Comparison of ENCODE assay signal across 2 cellular contexts in the genomic region with DNA sequence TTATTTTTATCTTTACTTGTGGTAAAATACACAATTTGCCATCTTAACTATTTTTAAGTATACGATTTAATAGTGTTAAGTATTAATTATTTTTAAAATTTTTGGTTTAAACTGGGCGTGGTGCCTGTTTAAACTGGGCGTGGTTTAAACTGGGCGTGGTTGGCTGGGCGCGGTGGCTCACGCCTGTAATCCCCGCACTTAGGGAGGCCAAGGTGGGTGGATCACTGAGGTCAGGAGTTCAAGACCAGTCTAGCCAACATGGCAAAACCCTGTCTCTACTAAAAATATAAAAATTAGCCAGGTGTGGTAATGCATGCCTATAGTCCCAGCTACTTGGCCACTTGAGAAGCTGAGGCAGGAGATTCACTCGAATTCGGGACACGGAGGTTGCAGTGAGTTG.
TF ChIP-seq lines count a peak whose summit lies in the region.

No MANE protein-coding gene starts in this region.

TF ChIP-seq in HEK293, 187 proteins besides CTCF, POLR2A, EP300 and RAD21:
- TF ChIP-seq KLF16 (tag by site-specific recombination; IDR thresholded peaks at IDR 0.05) (no peak), KLF8 (tag by site-specific recombination; IDR thresholded peaks at IDR 0.05) (peak; percentile 70), KLF7 (tag by site-specific recombination; IDR thresholded peaks at IDR 0.05; ENCODE audit: borderline replicate concordance) (peak; percentile 73; the same call in 1 of the 2 replicates), KLF1 (tag by site-specific recombination; IDR thresholded peaks at IDR 0.05) (peak; percentile 96), ZSCAN16 (tag by site-specific recombination; IDR thresholded peaks at IDR 0.05) (no peak)
- TF ChIP-seq, protein P1, sequence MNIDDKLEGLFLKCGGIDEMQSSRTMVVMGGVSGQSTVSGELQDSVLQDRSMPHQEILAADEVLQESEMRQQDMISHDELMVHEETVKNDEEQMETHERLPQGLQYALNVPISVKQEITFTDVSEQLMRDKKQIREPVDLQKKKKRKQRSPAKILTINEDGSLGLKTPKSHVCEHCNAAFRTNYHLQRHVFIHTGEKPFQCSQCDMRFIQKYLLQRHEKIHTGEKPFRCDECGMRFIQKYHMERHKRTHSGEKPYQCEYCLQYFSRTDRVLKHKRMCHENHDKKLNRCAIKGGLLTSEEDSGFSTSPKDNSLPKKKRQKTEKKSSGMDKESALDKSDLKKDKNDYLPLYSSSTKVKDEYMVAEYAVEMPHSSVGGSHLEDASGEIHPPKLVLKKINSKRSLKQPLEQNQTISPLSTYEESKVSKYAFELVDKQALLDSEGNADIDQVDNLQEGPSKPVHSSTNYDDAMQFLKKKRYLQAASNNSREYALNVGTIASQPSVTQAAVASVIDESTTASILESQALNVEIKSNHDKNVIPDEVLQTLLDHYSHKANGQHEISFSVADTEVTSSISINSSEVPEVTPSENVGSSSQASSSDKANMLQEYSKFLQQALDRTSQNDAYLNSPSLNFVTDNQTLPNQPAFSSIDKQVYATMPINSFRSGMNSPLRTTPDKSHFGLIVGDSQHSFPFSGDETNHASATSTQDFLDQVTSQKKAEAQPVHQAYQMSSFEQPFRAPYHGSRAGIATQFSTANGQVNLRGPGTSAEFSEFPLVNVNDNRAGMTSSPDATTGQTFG (tag by site-specific recombination; IDR thresholded peaks at IDR 0.05; ENCODE audit: borderline replicate concordance), result no peak
- TF ChIP-seq, protein P2, sequence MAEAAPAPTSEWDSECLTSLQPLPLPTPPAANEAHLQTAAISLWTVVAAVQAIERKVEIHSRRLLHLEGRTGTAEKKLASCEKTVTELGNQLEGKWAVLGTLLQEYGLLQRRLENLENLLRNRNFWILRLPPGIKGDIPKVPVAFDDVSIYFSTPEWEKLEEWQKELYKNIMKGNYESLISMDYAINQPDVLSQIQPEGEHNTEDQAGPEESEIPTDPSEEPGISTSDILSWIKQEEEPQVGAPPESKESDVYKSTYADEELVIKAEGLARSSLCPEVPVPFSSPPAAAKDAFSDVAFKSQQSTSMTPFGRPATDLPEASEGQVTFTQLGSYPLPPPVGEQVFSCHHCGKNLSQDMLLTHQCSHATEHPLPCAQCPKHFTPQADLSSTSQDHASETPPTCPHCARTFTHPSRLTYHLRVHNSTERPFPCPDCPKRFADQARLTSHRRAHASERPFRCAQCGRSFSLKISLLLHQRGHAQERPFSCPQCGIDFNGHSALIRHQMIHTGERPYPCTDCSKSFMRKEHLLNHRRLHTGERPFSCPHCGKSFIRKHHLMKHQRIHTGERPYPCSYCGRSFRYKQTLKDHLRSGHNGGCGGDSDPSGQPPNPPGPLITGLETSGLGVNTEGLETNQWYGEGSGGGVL (tag by site-specific recombination; IDR thresholded peaks at IDR 0.05), result no peak
- TF ChIP-seq, protein P3, sequence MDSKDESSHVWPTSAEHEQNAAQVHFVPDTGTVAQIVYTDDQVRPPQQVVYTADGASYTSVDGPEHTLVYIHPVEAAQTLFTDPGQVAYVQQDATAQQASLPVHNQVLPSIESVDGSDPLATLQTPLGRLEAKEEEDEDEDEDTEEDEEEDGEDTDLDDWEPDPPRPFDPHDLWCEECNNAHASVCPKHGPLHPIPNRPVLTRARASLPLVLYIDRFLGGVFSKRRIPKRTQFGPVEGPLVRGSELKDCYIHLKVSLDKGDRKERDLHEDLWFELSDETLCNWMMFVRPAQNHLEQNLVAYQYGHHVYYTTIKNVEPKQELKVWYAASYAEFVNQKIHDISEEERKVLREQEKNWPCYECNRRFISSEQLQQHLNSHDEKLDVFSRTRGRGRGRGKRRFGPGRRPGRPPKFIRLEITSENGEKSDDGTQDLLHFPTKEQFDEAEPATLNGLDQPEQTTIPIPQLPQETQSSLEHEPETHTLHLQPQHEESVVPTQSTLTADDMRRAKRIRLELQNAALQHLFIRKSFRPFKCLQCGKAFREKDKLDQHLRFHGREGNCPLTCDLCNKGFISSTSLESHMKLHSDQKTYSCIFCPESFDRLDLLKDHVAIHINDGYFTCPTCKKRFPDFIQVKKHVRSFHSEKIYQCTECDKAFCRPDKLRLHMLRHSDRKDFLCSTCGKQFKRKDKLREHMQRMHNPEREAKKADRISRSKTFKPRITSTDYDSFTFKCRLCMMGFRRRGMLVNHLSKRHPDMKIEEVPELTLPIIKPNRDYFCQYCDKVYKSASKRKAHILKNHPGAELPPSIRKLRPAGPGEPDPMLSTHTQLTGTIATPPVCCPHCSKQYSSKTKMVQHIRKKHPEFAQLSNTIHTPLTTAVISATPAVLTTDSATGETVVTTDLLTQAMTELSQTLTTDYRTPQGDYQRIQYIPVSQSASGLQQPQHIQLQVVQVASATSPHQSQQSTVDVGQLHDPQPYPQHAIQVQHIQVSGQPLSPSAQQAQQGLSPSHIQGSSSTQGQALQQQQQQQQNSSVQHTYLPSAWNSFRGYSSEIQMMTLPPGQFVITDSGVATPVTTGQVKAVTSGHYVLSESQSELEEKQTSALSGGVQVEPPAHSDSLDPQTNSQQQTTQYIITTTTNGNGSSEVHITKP (tag by site-specific recombination; IDR thresholded peaks at IDR 0.05), result no peak

TF ChIP-seq in K562, 482 proteins besides CTCF, POLR2A, EP300 and RAD21:
- TF ChIP-seq CHCHD3 (CRISPR knock-in tag; IDR thresholded peaks at IDR 0.05) (no peak), FOSL1 (tag; conservative IDR thresholded peaks at IDR 0.05) (no peak), ADNP (tag; IDR thresholded peaks at IDR 0.05) (peak; percentile 59; the same call in 1 of the 2 replicates), BCL6 (CRISPR knock-in tag; IDR thresholded peaks at IDR 0.05) (no peak), PHB (CRISPR knock-in tag; IDR thresholded peaks at IDR 0.05) (no peak), PTRF (tag; IDR thresholded peaks at IDR 0.05) (no peak), ZNF41 (CRISPR knock-in tag; conservative IDR thresholded peaks at IDR 0.05) (no peak), NFE2L1 (tag; IDR thresholded peaks at IDR 0.05; ENCODE audit: borderline replicate concordance, low read depth) (no peak), ZNF384 (IDR thresholded peaks at IDR 0.05; ENCODE audit: low read depth, low read length) (no peak), EGR1 (conservative IDR thresholded peaks at IDR 0.05) (peak; percentile 29; the same call in 1 of the 2 replicates), RNF2 (IDR thresholded peaks at IDR 0.05) (no peak), BCOR (IDR thresholded peaks at IDR 0.05) (0 out of 2 replicates have a peak, but pooled peaks have one; percentile 8)
- TF ChIP-seq, protein P4, sequence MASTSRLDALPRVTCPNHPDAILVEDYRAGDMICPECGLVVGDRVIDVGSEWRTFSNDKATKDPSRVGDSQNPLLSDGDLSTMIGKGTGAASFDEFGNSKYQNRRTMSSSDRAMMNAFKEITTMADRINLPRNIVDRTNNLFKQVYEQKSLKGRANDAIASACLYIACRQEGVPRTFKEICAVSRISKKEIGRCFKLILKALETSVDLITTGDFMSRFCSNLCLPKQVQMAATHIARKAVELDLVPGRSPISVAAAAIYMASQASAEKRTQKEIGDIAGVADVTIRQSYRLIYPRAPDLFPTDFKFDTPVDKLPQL (IDR thresholded peaks at IDR 0.05; ENCODE audit: extremely low read depth, insufficient read length), result no peak
- TF ChIP-seq, protein P5, sequence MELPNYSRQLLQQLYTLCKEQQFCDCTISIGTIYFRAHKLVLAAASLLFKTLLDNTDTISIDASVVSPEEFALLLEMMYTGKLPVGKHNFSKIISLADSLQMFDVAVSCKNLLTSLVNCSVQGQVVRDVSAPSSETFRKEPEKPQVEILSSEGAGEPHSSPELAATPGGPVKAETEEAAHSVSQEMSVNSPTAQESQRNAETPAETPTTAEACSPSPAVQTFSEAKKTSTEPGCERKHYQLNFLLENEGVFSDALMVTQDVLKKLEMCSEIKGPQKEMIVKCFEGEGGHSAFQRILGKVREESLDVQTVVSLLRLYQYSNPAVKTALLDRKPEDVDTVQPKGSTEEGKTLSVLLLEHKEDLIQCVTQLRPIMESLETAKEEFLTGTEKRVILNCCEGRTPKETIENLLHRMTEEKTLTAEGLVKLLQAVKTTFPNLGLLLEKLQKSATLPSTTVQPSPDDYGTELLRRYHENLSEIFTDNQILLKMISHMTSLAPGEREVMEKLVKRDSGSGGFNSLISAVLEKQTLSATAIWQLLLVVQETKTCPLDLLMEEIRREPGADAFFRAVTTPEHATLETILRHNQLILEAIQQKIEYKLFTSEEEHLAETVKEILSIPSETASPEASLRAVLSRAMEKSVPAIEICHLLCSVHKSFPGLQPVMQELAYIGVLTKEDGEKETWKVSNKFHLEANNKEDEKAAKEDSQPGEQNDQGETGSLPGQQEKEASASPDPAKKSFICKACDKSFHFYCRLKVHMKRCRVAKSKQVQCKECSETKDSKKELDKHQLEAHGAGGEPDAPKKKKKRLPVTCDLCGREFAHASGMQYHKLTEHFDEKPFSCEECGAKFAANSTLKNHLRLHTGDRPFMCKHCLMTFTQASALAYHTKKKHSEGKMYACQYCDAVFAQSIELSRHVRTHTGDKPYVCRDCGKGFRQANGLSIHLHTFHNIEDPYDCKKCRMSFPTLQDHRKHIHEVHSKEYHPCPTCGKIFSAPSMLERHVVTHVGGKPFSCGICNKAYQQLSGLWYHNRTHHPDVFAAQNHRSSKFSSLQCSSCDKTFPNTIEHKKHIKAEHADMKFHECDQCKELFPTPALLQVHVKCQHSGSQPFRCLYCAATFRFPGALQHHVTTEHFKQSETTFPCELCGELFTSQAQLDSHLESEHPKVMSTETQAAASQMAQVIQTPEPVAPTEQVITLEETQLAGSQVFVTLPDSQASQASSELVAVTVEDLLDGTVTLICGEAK (IDR thresholded peaks at IDR 0.05), result no peak
- TF ChIP-seq, protein P5 (CRISPR knock-in tag; IDR thresholded peaks at IDR 0.05), result no peak
TF ChIP-seq in K562: peak in this region for 3.
